In the genomic region with DNA sequence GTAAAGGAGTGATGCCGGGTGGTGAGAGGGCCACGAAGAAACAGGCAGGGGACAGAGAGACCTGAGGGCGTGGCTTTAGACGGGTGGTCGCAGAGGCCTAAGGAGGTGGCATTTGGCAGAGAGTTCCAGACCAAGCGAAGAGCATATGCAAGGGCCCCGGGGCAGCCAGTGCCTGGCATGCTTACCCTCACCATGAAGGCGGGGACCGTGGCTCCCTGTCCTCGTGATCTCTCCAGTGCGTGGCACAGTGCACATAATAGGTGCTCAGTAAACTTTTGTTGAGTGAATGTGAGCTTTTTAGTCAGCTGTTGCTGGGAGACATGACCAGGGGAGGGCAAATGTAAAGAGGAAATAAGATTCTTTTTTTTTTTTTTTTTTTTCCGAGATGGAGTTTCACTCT, we compare ENCODE assay signal across 18 cellular contexts.
"Had no signal": no experiment of that assay in that cellular context is flagged by ENCODE, and none has a peak within 500 bp of the region (broad histone marks: within the 10 kb centered on the region; RNA-seq: fewer than 3 reads in every experiment).

No MANE protein-coding gene starts in this region.

- H3K27ac Mint-ChIP-seq: activated CD8-positive, alpha-beta T cell treated with anti-CD3 and anti-CD28 coated beads for 36 hours; activated naive CD8-positive, alpha-beta T cell treated with anti-CD3 and anti-CD28 coated beads for 36 hours; activated T-helper 17 cell treated with anti-CD3 and anti-CD28 coated beads, Interleukin-2, amount 50 U/mL, for 72 hours; memory B cell; natural killer cell treated with Interleukin-12 subunit alpha and Interleukin-12 subunit beta and Interleukin-15 and Interleukin-18, amount 100 ng/mL, for 72 hours had no signal

- H3K27me3 ChIP-seq: esophagus squamous epithelium, right atrium auricular region, thyroid gland had no signal

- H3K4me3 Mint-ChIP-seq: activated CD8-positive, alpha-beta T cell treated with anti-CD3 and anti-CD28 coated beads for 36 hours; activated naive CD8-positive, alpha-beta T cell treated with anti-CD3 and anti-CD28 coated beads for 36 hours; activated T-helper 17 cell treated with anti-CD3 and anti-CD28 coated beads, Interleukin-2, amount 50 U/mL, for 72 hours; effector memory CD8-positive, alpha-beta T cell; memory B cell; natural killer cell treated with Interleukin-12 subunit alpha and Interleukin-12 subunit beta and Interleukin-15 and Interleukin-18, amount 100 ng/mL, for 72 hours; stimulated activated naive CD8-positive, alpha-beta T cell treated with anti-CD3 and anti-CD28 coated beads, Interleukin-15, amount 100 ng/mL, for 72 hours had no signal

- H3K4me1 Mint-ChIP-seq: activated T-helper 17 cell treated with anti-CD3 and anti-CD28 coated beads, Interleukin-2, amount 50 U/mL, for 72 hours had no signal

- H3K27me3 Mint-ChIP-seq: activated CD8-positive, alpha-beta T cell treated with anti-CD3 and anti-CD28 coated beads for 36 hours; activated naive CD8-positive, alpha-beta T cell treated with anti-CD3 and anti-CD28 coated beads for 36 hours; natural killer cell treated with Interleukin-12 subunit alpha and Interleukin-12 subunit beta and Interleukin-15 and Interleukin-18, amount 100 ng/mL, for 72 hours; stimulated activated naive CD8-positive, alpha-beta T cell treated with anti-CD3 and anti-CD28 coated beads, Interleukin-15, amount 100 ng/mL, for 72 hours had no signal

- H3K9me3 ChIP-seq: esophagus squamous epithelium, thyroid gland had no signal

- H3K36me3 ChIP-seq: esophagus squamous epithelium, right atrium auricular region, thyroid gland had no signal

- DNase-seq: activated CD4-positive, alpha-beta T cell treated with anti-CD3 and anti-CD28 coated beads for 48 hours; activated CD4-positive, CD25-positive, alpha-beta regulatory T cell; activated CD8-positive, alpha-beta T cell treated with anti-CD3 and anti-CD28 coated beads for 36 hours; activated naive CD4-positive, alpha-beta T cell; activated naive CD8-positive, alpha-beta T cell treated with anti-CD3 and anti-CD28 coated beads for 36 hours; activated T-cell treated with anti-CD3 and anti-CD28 coated beads, Interleukin-2, amount 50 U/mL, for 1 hour; amniotic stem cell; caudate nucleus; effector memory CD8-positive, alpha-beta T cell; esophagus squamous epithelium; occipital lobe; stimulated activated naive CD8-positive, alpha-beta T cell treated with anti-CD3 and anti-CD28 coated beads, Interleukin-15, amount 100 ng/mL, for 72 hours; T1000 had no signal

- H3K4me3 ChIP-seq: esophagus squamous epithelium, right atrium auricular region, thyroid gland had no signal

- H3K36me3 Mint-ChIP-seq: activated naive CD8-positive, alpha-beta T cell treated with anti-CD3 and anti-CD28 coated beads for 36 hours; memory B cell; natural killer cell treated with Interleukin-12 subunit alpha and Interleukin-12 subunit beta and Interleukin-15 and Interleukin-18, amount 100 ng/mL, for 72 hours had no signal

- H3K27ac ChIP-seq: thyroid gland had no signal

- H3K9me3 Mint-ChIP-seq: activated CD8-positive, alpha-beta T cell treated with anti-CD3 and anti-CD28 coated beads for 36 hours; activated naive CD8-positive, alpha-beta T cell treated with anti-CD3 and anti-CD28 coated beads for 36 hours; activated T-helper 17 cell treated with anti-CD3 and anti-CD28 coated beads, Interleukin-2, amount 50 U/mL, for 72 hours; effector memory CD8-positive, alpha-beta T cell; memory B cell; natural killer cell treated with Interleukin-12 subunit alpha and Interleukin-12 subunit beta and Interleukin-15 and Interleukin-18, amount 100 ng/mL, for 72 hours; stimulated activated naive CD8-positive, alpha-beta T cell treated with anti-CD3 and anti-CD28 coated beads, Interleukin-15, amount 100 ng/mL, for 72 hours had no signal

- ATAC-seq: activated CD8-positive, alpha-beta T cell treated with anti-CD3 and anti-CD28 coated beads for 36 hours; activated T-helper 17 cell treated with anti-CD3 and anti-CD28 coated beads, Interleukin-2, amount 50 U/mL, for 72 hours; effector memory CD8-positive, alpha-beta T cell; natural killer cell treated with Interleukin-12 subunit alpha and Interleukin-12 subunit beta and Interleukin-15 and Interleukin-18, amount 100 ng/mL, for 72 hours; stimulated activated naive CD8-positive, alpha-beta T cell treated with anti-CD3 and anti-CD28 coated beads, Interleukin-15, amount 100 ng/mL, for 72 hours had no signal
